ENCODE assay signal across 1 cellular context in the genomic region with DNA sequence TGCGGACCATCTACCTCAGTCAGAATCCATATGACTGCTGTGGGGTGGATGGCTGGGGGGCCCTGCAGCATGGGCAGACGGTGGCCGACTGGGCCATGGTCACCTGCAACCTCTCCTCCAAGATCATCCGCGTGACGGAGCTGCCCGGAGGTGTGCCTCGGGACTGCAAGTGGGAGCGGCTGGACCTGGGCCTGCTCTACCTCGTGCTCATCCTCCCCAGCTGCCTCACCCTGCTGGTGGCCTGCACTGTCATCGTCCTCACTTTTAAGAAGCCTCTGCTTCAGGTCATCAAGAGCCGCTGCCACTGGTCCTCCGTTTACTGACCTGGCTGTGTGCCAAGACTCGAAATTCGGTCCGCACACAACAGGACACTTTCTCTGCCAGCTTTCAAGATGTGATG.
TF ChIP-seq lines count a peak whose summit lies in the region.

No MANE protein-coding gene starts in this region.

TF ChIP-seq in H1, 55 proteins besides CTCF, POLR2A, EP300 and RAD21:
- TF ChIP-seq EGR1 (IDR thresholded peaks at IDR 0.05; ENCODE audit: borderline replicate concordance, low read depth, low read length) (no peak), BACH1 (IDR thresholded peaks at IDR 0.05; ENCODE audit: low read length) (no peak), PHF8 (conservative IDR thresholded peaks at IDR 0.05; ENCODE audit: low read depth, low read length) (no peak), CREB1 (IDR thresholded peaks at IDR 0.05) (no peak), RNF2 (IDR thresholded peaks at IDR 0.05; ENCODE audit: borderline replicate concordance, low read depth, low read length, missing control alignments, poor library complexity, severe bottlenecking) (no peak), SRF (IDR thresholded peaks at IDR 0.05; ENCODE audit: low read depth, low read length) (no peak), TCF12 (IDR thresholded peaks at IDR 0.05; ENCODE audit: low read depth, low read length) (no peak), BCL11A (IDR thresholded peaks at IDR 0.05; ENCODE audit: low read depth in 2 of 2, low read length in 2 of 2) (no peak), NANOG (IDR thresholded peaks at IDR 0.05; ENCODE audit: insufficient read depth, low read depth, low read length, poor library complexity, severe bottlenecking) (no peak), CBX5 (IDR thresholded peaks at IDR 0.05; ENCODE audit: low read depth, low read length) (no peak), CTBP2 (IDR thresholded peaks at IDR 0.05; ENCODE audit: borderline replicate concordance, insufficient read depth, insufficient read length, low read length) (no peak)
- TF ChIP-seq, protein P1, sequence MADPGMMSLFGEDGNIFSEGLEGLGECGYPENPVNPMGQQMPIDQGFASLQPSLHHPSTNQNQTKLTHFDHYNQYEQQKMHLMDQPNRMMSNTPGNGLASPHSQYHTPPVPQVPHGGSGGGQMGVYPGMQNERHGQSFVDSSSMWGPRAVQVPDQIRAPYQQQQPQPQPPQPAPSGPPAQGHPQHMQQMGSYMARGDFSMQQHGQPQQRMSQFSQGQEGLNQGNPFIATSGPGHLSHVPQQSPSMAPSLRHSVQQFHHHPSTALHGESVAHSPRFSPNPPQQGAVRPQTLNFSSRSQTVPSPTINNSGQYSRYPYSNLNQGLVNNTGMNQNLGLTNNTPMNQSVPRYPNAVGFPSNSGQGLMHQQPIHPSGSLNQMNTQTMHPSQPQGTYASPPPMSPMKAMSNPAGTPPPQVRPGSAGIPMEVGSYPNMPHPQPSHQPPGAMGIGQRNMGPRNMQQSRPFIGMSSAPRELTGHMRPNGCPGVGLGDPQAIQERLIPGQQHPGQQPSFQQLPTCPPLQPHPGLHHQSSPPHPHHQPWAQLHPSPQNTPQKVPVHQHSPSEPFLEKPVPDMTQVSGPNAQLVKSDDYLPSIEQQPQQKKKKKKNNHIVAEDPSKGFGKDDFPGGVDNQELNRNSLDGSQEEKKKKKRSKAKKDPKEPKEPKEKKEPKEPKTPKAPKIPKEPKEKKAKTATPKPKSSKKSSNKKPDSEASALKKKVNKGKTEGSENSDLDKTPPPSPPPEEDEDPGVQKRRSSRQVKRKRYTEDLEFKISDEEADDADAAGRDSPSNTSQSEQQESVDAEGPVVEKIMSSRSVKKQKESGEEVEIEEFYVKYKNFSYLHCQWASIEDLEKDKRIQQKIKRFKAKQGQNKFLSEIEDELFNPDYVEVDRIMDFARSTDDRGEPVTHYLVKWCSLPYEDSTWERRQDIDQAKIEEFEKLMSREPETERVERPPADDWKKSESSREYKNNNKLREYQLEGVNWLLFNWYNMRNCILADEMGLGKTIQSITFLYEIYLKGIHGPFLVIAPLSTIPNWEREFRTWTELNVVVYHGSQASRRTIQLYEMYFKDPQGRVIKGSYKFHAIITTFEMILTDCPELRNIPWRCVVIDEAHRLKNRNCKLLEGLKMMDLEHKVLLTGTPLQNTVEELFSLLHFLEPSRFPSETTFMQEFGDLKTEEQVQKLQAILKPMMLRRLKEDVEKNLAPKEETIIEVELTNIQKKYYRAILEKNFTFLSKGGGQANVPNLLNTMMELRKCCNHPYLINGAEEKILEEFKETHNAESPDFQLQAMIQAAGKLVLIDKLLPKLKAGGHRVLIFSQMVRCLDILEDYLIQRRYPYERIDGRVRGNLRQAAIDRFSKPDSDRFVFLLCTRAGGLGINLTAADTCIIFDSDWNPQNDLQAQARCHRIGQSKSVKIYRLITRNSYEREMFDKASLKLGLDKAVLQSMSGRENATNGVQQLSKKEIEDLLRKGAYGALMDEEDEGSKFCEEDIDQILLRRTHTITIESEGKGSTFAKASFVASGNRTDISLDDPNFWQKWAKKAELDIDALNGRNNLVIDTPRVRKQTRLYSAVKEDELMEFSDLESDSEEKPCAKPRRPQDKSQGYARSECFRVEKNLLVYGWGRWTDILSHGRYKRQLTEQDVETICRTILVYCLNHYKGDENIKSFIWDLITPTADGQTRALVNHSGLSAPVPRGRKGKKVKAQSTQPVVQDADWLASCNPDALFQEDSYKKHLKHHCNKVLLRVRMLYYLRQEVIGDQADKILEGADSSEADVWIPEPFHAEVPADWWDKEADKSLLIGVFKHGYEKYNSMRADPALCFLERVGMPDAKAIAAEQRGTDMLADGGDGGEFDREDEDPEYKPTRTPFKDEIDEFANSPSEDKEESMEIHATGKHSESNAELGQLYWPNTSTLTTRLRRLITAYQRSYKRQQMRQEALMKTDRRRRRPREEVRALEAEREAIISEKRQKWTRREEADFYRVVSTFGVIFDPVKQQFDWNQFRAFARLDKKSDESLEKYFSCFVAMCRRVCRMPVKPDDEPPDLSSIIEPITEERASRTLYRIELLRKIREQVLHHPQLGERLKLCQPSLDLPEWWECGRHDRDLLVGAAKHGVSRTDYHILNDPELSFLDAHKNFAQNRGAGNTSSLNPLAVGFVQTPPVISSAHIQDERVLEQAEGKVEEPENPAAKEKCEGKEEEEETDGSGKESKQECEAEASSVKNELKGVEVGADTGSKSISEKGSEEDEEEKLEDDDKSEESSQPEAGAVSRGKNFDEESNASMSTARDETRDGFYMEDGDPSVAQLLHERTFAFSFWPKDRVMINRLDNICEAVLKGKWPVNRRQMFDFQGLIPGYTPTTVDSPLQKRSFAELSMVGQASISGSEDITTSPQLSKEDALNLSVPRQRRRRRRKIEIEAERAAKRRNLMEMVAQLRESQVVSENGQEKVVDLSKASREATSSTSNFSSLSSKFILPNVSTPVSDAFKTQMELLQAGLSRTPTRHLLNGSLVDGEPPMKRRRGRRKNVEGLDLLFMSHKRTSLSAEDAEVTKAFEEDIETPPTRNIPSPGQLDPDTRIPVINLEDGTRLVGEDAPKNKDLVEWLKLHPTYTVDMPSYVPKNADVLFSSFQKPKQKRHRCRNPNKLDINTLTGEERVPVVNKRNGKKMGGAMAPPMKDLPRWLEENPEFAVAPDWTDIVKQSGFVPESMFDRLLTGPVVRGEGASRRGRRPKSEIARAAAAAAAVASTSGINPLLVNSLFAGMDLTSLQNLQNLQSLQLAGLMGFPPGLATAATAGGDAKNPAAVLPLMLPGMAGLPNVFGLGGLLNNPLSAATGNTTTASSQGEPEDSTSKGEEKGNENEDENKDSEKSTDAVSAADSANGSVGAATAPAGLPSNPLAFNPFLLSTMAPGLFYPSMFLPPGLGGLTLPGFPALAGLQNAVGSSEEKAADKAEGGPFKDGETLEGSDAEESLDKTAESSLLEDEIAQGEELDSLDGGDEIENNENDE (IDR thresholded peaks at IDR 0.05; ENCODE audit: insufficient replicate concordance, low read length), result no peak
